In genomic region chr11:90294091-90294490, GRCh38 we compare ENCODE assay signal across 7 cellular contexts.
"Had no signal": no experiment of that assay in that cellular context is flagged by ENCODE, and none has a peak within 500 bp of the region (broad histone marks: within the 10 kb centered on the region; RNA-seq: fewer than 3 reads in every experiment).

No MANE protein-coding gene starts in this region.

- H3K9me3 ChIP-seq: HAP-1 had no signal

- H3K4me2 ChIP-seq: GM23338 had no signal

- ATAC-seq: GM23338, K562 had no signal

- DNase-seq: H7, IMR-90 had no signal

- H2AFZ ChIP-seq: GM23338 had no signal

- H3K4me1 ChIP-seq: HAP-1 had no signal

- H3K36me3 ChIP-seq: HAP-1 had no signal

- H3K4me3 ChIP-seq: GM23338, HAP-1, K562 had no signal

- FAIRE-seq: H1, HTR-8/SVneo, K562 had no signal
